13 cellular contexts compared by ENCODE assay signal in genomic region chr2:25473758-25474335, GRCh38.
A peak's percentile ranks its signal among the peaks of the same experiment; 100 is the strongest.
DNase-seq lines count a peak whose midpoint lies in the region; ATAC-seq and TF ChIP-seq lines count a peak whose summit lies in the region.
"Had no signal": no experiment of that assay in that cellular context is flagged by ENCODE, and none has a peak within 500 bp of the region (broad histone marks: within the 10 kb centered on the region; RNA-seq: fewer than 3 reads in every experiment).

No MANE protein-coding gene starts in this region.

- in situ Hi-C loops in astrocyte of the spinal cord (cut with HindIII; ENCODE audit: low sequenced_read_pairs), result no loop called here

- DNase-seq in Daoy (ENCODE audit: low read depth), result peak; percentile 53
- DNase-seq in NCI-H2171 (lab: John Stamatoyannopoulos, UW), result peak; percentile 98
- peak; percentile 42 for DNase-seq in astrocyte of the spinal cord (ENCODE audit: low read depth, low spot score)
- DNase-seq in mesothelial cell of epicardium (ENCODE audit: low spot score in 2 of 2, unreplicated experiment in 2 of 2), result peak; percentile 43 to 60
- no peak for DNase-seq in PC-3
- DNase-seq in T-helper 9 cell, result no peak
- no peak for DNase-seq in Caco-2
- no peak for DNase-seq in central memory CD4-positive, alpha-beta T cell
- DNase-seq: activated T-cell treated with anti-CD3 and anti-CD28 coated beads for 4 hours, GF-D8, sigmoid colon had no signal

- H3K4me3 ChIP-seq in astrocyte of the spinal cord (ENCODE audit: low read depth, low read length), result no peak overlapping the region
- no peak overlapping the region for H3K4me3 ChIP-seq in PC-3 (ENCODE audit: low read length)
- no peak overlapping the region for H3K4me3 ChIP-seq in Caco-2 (ENCODE audit: low read depth, low read length)
- H3K4me3 ChIP-seq: dorsolateral prefrontal cortex, sigmoid colon had no signal

- no peaks in the 10 kb centered on the region for H3K79me2 ChIP-seq in PC-3 (ENCODE audit: low read length)

- no TSS peak for BruUV-seq in PC-3 (replicated peaks; lab: Mats Ljungman, UMichigan)
- BruUV-seq in Caco-2 (replicated peaks; lab: Mats Ljungman, UMichigan), result no TSS peak

- ATAC-seq in PC-3, result no peak

- H3K9me3 ChIP-seq in PC-3 (ENCODE audit: low read length) (no peaks in the 10 kb centered on the region), Caco-2 (no peaks in the 10 kb centered on the region)

- H3K36me3 ChIP-seq in PC-3 (ENCODE audit: low read depth, low read length), result 0 out of 2 replicates have a peak, but pooled peaks cover 6% of the 10 kb centered on the region
- no peaks in the 10 kb centered on the region for H3K36me3 ChIP-seq in Caco-2 (ENCODE audit: control insufficient read depth, insufficient read depth, low read length)
- H3K36me3 ChIP-seq: sigmoid colon had no signal

- no peaks in the 10 kb centered on the region for H3K27me3 ChIP-seq in PC-3 (ENCODE audit: low read length)
- no peaks in the 10 kb centered on the region for H3K27me3 ChIP-seq in Caco-2 (replicated peaks; ENCODE audit: control insufficient read depth, insufficient read depth, low read length)
- H3K27me3 ChIP-seq: dorsolateral prefrontal cortex, sigmoid colon had no signal

- H3K4me3 Mint-ChIP-seq in mesothelial cell of epicardium (no peak overlapping the region), Caco-2 (ENCODE audit: unreplicated experiment) (no peak overlapping the region)
- H3K4me3 Mint-ChIP-seq: IgD-negative memory B cell had no signal

- H3F3A ChIP-seq in PC-3 (ENCODE audit: low read length, unreplicated experiment), result no peaks in the 10 kb centered on the region

- no peaks in the 10 kb centered on the region for H3K4me1 ChIP-seq in PC-3 (ENCODE audit: insufficient read depth, low read length)
- H3K4me1 ChIP-seq in Caco-2, result no peaks in the 10 kb centered on the region
- H3K4me1 ChIP-seq: sigmoid colon had no signal

- TF ChIP-seq CTCF in astrocyte of the spinal cord (IDR thresholded peaks at IDR 0.05; ENCODE audit: low read depth, low read length) (no peak), mesothelial cell of epicardium (IDR thresholded peaks at IDR 0.05; ENCODE audit: unreplicated experiment) (no peak), PC-3 (conservative IDR thresholded peaks at IDR 0.05; ENCODE audit: low read depth, low read length) (no peak), Caco-2 (IDR thresholded peaks at IDR 0.05; ENCODE audit: insufficient read depth in 1 of 2, low read depth in 1 of 2, low read length in 1 of 2, severe bottlenecking in 1 of 2, unreplicated experiment in 1 of 2) (no peak)

- H3K36me3 Mint-ChIP-seq in mesothelial cell of epicardium, result peaks cover 29% of the 10 kb centered on the region
- peaks cover 8% of the 10 kb centered on the region for H3K36me3 Mint-ChIP-seq in Caco-2 (ENCODE audit: insufficient read depth, unreplicated experiment)

- no peak overlapping the region for H3K27ac ChIP-seq in PC-3 (ENCODE audit: low read length)
- H3K27ac ChIP-seq: dorsolateral prefrontal cortex, sigmoid colon had no signal

- CTCF ChIA-PET in PC-3 (lab: Charles Lee) (no interaction called here), Caco-2 (lab: Charles Lee) (no interaction called here)

- H3K9me2 ChIP-seq in PC-3 (replicated peaks; ENCODE audit: low read length), result no peaks in the 10 kb centered on the region

- H2AFZ ChIP-seq in PC-3 (ENCODE audit: low read length), result no peak overlapping the region

- H3K9me3 Mint-ChIP-seq in mesothelial cell of epicardium, result peaks cover 15% of the 10 kb centered on the region
- H3K9me3 Mint-ChIP-seq in Caco-2 (ENCODE audit: unreplicated experiment), result no peaks in the 10 kb centered on the region

- H4K20me1 ChIP-seq in PC-3 (ENCODE audit: low read length), result no peaks in the 10 kb centered on the region

- intact Hi-C loops in PC-3 (cut with micrococcal nuclease) (no loop called here), Caco-2 (cut with micrococcal nuclease; ENCODE audit: unreplicated experiment) (no loop called here)

- H3K27ac Mint-ChIP-seq in mesothelial cell of epicardium (peak overlapping the region; percentile 80), Caco-2 (ENCODE audit: unreplicated experiment) (no peak overlapping the region)

- H3K4me1 Mint-ChIP-seq in mesothelial cell of epicardium (peaks cover 23% of the 10 kb centered on the region), Caco-2 (ENCODE audit: low read depth, unreplicated experiment) (peaks cover 10% of the 10 kb centered on the region)

- H3K9ac ChIP-seq in PC-3 (ENCODE audit: low read length), result no peak overlapping the region

- H3K4me2 ChIP-seq in PC-3 (ENCODE audit: low read length), result no peak overlapping the region

- POLR2A ChIA-PET in PC-3 (lab: Charles Lee; ENCODE audit: unreplicated experiment), result no interaction called here
- POLR2A ChIA-PET in Caco-2 (lab: Charles Lee), result no interaction called here

- H3K27me3 Mint-ChIP-seq in mesothelial cell of epicardium (ENCODE audit: low read depth), result no peaks in the 10 kb centered on the region
- no peaks in the 10 kb centered on the region for H3K27me3 Mint-ChIP-seq in Caco-2 (ENCODE audit: insufficient read depth, unreplicated experiment)
- H3K27me3 Mint-ChIP-seq: IgD-negative memory B cell had no signal

Comparison
In these comparisons a context has a peak if more than half of its experiments do, and no peak if none do; other contexts are left out.
1. DNase-seq: peak in Daoy (single experiment), NCI-H2171 (single experiment), astrocyte of the spinal cord (single experiment) and mesothelial cell of epicardium (2 of 2); none in PC-3 (single experiment), T-helper 9 cell (single experiment), Caco-2 (0 of 2) and central memory CD4-positive, alpha-beta T cell (single experiment).